In the genomic region with DNA sequence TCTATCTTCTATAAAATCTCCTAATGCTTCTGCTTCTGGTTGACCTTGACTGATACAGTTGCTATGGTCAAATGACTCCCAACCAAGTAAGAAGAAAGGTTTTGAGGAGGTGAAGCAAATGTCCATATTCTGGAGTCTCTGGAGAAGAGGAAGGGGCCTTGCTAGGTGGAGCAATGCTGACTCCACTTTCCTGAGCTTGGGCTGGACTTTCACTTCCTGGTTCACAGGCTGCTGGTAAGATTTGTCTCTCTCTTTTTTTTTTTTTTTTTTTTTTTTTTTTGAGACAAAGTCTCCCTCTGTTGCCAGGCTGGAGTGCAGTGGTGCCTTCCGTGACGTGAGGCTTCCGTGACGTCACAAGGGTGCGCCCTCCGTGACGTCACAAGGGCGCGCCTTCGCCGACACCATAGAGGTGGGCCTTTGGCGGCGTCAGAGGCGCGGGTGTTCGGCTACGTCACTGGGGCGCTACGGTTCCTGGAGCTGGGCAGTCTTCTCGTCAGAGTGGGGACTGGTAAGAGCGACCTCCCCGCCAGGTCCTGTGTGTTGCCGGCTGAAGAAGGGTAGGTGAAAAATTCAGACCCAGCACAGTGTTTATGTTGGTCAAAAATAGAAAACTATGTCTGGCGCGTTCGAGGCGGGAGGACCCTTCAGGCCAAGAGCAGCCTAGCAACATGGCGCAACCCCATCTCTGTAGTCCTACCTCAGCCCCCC, we compare ENCODE assay signal across 1 cellular context.
TF ChIP-seq lines count a peak whose summit lies in the region.
"Not testable (repeated sequence)": the region's sequence is repeated elsewhere in the genome, so short reads cannot be mapped to it uniquely, and the experiment has no call there.

No MANE protein-coding gene starts in this region.

TF ChIP-seq in HepG2, 621 proteins besides CTCF, POLR2A, EP300 and RAD21 (continued from another document and continues in another):
- TF ChIP-seq, protein P1, sequence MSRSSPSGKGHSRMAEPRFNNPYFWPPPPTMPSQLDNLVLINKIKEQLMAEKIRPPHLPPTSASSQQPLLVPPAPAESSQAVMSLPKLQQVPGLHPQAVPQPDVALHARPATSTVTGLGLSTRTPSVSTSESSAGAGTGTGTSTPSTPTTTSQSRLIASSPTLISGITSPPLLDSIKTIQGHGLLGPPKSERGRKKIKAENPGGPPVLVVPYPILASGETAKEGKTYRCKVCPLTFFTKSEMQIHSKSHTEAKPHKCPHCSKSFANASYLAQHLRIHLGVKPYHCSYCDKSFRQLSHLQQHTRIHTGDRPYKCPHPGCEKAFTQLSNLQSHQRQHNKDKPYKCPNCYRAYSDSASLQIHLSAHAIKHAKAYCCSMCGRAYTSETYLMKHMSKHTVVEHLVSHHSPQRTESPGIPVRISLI (CRISPR knock-in tag; IDR thresholded peaks at IDR 0.05; ENCODE audit: borderline replicate concordance), result peak; percentile 98
- peak; percentile 50; the same call in 1 of the 2 replicates for TF ChIP-seq BORCS8-MEF2B (CRISPR knock-in tag; IDR thresholded peaks at IDR 0.05)
- peak; percentile 22 for TF ChIP-seq ZNF781 (CRISPR knock-in tag; IDR thresholded peaks at IDR 0.05; ENCODE audit: borderline replicate concordance, not compliant biosample characterization)
- TF ChIP-seq, protein P2, sequence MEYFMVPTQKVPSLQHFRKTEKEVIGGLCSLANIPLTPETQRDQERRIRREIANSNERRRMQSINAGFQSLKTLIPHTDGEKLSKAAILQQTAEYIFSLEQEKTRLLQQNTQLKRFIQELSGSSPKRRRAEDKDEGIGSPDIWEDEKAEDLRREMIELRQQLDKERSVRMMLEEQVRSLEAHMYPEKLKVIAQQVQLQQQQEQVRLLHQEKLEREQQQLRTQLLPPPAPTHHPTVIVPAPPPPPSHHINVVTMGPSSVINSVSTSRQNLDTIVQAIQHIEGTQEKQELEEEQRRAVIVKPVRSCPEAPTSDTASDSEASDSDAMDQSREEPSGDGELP (IDR thresholded peaks at IDR 0.05; ENCODE audit: borderline replicate concordance, low read depth), result peak; percentile 17; the same call in 1 of the 2 replicates
- TF ChIP-seq FOXC1 (CRISPR knock-in tag; IDR thresholded peaks at IDR 0.05; ENCODE audit: borderline replicate concordance), result peak; percentile 57; the same call in 1 of the 2 replicates
- TF ChIP-seq, protein P3, sequence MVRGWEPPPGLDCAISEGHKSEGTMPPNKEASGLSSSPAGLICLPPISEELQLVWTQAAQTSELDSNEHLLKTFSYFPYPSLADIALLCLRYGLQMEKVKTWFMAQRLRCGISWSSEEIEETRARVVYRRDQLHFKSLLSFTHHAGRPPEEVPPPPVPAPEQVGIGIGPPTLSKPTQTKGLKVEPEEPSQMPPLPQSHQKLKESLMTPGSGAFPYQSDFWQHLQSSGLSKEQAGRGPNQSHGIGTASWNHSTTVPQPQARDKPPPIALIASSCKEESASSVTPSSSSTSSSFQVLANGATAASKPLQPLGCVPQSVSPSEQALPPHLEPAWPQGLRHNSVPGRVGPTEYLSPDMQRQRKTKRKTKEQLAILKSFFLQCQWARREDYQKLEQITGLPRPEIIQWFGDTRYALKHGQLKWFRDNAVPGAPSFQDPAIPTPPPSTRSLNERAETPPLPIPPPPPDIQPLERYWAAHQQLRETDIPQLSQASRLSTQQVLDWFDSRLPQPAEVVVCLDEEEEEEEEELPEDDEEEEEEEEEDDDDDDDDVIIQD (CRISPR knock-in tag; IDR thresholded peaks at IDR 0.05; ENCODE audit: low read depth), result peak; percentile 30; the same call in 1 of the 2 replicates
- TF ChIP-seq, protein P4, sequence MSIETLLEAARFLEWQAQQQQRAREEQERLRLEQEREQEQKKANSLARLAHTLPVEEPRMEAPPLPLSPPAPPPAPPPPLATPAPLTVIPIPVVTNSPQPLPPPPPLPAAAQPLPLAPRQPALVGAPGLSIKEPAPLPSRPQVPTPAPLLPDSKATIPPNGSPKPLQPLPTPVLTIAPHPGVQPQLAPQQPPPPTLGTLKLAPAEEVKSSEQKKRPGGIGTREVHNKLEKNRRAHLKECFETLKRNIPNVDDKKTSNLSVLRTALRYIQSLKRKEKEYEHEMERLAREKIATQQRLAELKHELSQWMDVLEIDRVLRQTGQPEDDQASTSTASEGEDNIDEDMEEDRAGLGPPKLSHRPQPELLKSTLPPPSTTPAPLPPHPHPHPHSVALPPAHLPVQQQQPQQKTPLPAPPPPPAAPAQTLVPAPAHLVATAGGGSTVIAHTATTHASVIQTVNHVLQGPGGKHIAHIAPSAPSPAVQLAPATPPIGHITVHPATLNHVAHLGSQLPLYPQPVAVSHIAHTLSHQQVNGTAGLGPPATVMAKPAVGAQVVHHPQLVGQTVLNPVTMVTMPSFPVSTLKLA (IDR thresholded peaks at IDR 0.05), result 0 out of 2 replicates have a peak, but pooled peaks have one; percentile 10
- TF ChIP-seq, protein P5, sequence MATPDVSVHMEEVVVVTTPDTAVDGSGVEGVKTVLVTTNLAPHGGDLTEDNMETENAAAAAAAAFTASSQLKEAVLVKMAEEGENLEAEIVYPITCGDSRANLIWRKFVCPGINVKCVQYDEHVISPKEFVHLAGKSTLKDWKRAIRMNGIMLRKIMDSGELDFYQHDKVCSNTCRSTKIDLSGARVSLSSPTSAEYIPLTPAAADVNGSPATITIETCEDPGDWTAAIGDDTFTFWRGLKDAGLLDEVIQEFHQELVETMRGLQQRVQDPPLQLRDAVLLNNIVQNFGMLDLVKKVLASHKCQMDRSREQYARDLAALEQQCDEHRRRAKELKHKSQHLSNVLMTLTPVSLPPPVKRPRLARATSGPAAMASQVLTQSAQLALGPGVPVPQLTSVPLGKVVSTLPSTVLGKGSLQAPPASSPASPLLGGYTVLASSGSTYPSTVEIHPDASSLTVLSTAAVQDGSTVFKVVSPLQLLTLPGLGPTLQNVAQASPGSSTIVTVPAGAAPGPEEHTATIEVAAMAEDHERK (CRISPR knock-in tag; IDR thresholded peaks at IDR 0.05; ENCODE audit: low read depth), result 0 out of 2 replicates have a peak, but pooled peaks have one; percentile 27
- TF ChIP-seq, protein P6, sequence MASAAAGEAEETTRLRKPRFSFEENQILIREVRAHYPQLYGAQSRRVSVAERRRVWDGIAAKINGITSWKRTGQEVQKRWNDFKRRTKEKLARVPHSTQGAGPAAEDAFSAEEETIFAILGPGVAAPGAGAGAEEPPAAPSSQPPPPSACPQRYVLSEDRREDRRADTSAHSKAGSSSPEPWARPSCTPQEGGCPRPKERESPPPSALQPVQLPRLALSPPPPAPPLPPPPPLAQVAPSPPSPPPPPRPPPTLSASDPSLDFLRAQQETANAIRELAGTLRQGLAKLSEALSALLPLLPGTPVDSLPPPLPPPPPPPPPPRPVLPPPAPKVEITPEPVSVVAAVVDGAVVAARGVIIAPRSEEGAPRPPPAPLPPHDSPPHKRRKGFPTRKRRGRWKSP (CRISPR knock-in tag; IDR thresholded peaks at IDR 0.05), result peak; percentile 50; the same call in 1 of the 2 replicates
- TF ChIP-seq SIN3A (IDR thresholded peaks at IDR 0.05; ENCODE audit: borderline replicate concordance, low read depth, low read length), result 0 out of 2 replicates have a peak, but pooled peaks have one; percentile 21
- TF ChIP-seq, protein P7, sequence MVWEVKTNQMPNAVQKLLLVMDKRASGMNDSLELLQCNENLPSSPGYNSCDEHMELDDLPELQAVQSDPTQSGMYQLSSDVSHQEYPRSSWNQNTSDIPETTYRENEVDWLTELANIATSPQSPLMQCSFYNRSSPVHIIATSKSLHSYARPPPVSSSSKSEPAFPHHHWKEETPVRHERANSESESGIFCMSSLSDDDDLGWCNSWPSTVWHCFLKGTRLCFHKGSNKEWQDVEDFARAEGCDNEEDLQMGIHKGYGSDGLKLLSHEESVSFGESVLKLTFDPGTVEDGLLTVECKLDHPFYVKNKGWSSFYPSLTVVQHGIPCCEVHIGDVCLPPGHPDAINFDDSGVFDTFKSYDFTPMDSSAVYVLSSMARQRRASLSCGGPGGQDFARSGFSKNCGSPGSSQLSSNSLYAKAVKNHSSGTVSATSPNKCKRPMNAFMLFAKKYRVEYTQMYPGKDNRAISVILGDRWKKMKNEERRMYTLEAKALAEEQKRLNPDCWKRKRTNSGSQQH (CRISPR knock-in tag; IDR thresholded peaks at IDR 0.05; ENCODE audit: low read depth), result peak; percentile 71; the same call in 1 of the 2 replicates
- peak; percentile 95 for TF ChIP-seq ZNF788 (CRISPR knock-in tag; IDR thresholded peaks at IDR 0.05; ENCODE audit: borderline replicate concordance)
- peak; percentile 65; the same call in 1 of the 2 replicates for TF ChIP-seq MEIS1 (CRISPR knock-in tag; IDR thresholded peaks at IDR 0.05; ENCODE audit: borderline replicate concordance)
- 0 out of 2 replicates have a peak, but pooled peaks have one; percentile 30 for TF ChIP-seq JUN (CRISPR knock-in tag; IDR thresholded peaks at IDR 0.05)
- TF ChIP-seq TARDBP (CRISPR knock-in tag; IDR thresholded peaks at IDR 0.05), result peak; percentile 81
- TF ChIP-seq KMT2B (CRISPR knock-in tag; IDR thresholded peaks at IDR 0.05), result peak; percentile 94
- peak; percentile 99 for TF ChIP-seq ZBTB21 (CRISPR knock-in tag; IDR thresholded peaks at IDR 0.05)
- TF ChIP-seq ZNF605 (CRISPR knock-in tag; IDR thresholded peaks at IDR 0.05), result peak; percentile 62; the same call in 1 of the 2 replicates
- TF ChIP-seq IRF2 (CRISPR knock-in tag; IDR thresholded peaks at IDR 0.05), result peak; percentile 90
- TF ChIP-seq CBX5 (CRISPR knock-in tag; IDR thresholded peaks at IDR 0.05; ENCODE audit: borderline replicate concordance), result peak; percentile 85; the same call in 1 of the 2 replicates
- peak; percentile 95 for TF ChIP-seq KDM5A (IDR thresholded peaks at IDR 0.05; ENCODE audit: borderline replicate concordance, low read length)
- peak; percentile 100 for TF ChIP-seq CREM (IDR thresholded peaks at IDR 0.05)
- TF ChIP-seq CREM (CRISPR knock-in tag; IDR thresholded peaks at IDR 0.05), result peak; percentile 98
- peak; percentile 38; the same call in 1 of the 2 replicates for TF ChIP-seq MYC (CRISPR knock-in tag; IDR thresholded peaks at IDR 0.05; ENCODE audit: borderline replicate concordance)
- TF ChIP-seq SMARCC2 (IDR thresholded peaks at IDR 0.05), result peak; percentile 99; the same call in 1 of the 2 replicates
- TF ChIP-seq RFXAP (CRISPR knock-in tag; IDR thresholded peaks at IDR 0.05; ENCODE audit: borderline replicate concordance), result peak; percentile 98
- not testable (repeated sequence) for TF ChIP-seq GABPA (IDR thresholded peaks at IDR 0.05; ENCODE audit: low read depth, low read length); SOX13 (IDR thresholded peaks at IDR 0.05)
- peak; percentile 74 for TF ChIP-seq GABPA (CRISPR knock-in tag; IDR thresholded peaks at IDR 0.05; ENCODE audit: low read depth)
- TF ChIP-seq, protein P8, sequence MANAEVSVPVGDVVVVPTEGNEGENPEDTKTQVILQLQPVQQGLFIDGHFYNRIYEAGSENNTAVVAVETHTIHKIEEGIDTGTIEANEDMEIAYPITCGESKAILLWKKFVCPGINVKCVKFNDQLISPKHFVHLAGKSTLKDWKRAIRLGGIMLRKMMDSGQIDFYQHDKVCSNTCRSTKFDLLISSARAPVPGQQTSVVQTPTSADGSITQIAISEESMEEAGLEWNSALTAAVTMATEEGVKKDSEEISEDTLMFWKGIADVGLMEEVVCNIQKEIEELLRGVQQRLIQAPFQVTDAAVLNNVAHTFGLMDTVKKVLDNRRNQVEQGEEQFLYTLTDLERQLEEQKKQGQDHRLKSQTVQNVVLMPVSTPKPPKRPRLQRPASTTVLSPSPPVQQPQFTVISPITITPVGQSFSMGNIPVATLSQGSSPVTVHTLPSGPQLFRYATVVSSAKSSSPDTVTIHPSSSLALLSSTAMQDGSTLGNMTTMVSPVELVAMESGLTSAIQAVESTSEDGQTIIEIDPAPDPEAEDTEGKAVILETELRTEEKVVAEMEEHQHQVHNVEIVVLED (CRISPR knock-in tag; IDR thresholded peaks at IDR 0.05; ENCODE audit: borderline replicate concordance), result peak; percentile 85
- TF ChIP-seq SOX13 (CRISPR knock-in tag; conservative IDR thresholded peaks at IDR 0.05 in 1 of 2, IDR thresholded peaks at IDR 0.05 in 1 of 2), result peak in 1 of 2 experiments; percentile 45; a peak in 1 of 4 replicates
- TF ChIP-seq, protein P9, sequence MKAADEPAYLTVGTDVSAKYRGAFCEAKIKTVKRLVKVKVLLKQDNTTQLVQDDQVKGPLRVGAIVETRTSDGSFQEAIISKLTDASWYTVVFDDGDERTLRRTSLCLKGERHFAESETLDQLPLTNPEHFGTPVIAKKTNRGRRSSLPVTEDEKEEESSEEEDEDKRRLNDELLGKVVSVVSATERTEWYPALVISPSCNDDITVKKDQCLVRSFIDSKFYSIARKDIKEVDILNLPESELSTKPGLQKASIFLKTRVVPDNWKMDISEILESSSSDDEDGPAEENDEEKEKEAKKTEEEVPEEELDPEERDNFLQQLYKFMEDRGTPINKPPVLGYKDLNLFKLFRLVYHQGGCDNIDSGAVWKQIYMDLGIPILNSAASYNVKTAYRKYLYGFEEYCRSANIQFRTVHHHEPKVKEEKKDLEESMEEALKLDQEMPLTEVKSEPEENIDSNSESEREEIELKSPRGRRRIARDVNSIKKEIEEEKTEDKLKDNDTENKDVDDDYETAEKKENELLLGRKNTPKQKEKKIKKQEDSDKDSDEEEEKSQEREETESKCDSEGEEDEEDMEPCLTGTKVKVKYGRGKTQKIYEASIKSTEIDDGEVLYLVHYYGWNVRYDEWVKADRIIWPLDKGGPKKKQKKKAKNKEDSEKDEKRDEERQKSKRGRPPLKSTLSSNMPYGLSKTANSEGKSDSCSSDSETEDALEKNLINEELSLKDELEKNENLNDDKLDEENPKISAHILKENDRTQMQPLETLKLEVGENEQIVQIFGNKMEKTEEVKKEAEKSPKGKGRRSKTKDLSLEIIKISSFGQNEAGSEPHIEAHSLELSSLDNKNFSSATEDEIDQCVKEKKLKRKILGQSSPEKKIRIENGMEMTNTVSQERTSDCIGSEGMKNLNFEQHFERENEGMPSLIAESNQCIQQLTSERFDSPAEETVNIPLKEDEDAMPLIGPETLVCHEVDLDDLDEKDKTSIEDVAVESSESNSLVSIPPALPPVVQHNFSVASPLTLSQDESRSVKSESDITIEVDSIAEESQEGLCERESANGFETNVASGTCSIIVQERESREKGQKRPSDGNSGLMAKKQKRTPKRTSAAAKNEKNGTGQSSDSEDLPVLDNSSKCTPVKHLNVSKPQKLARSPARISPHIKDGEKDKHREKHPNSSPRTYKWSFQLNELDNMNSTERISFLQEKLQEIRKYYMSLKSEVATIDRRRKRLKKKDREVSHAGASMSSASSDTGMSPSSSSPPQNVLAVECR (CRISPR knock-in tag; IDR thresholded peaks at IDR 0.05; ENCODE audit: borderline replicate concordance), result peak; percentile 81; the same call in 1 of the 2 replicates
